Comparison of ENCODE assay signal across 8 cellular contexts in genomic region chr1:159010398-159010797, GRCh38. TPM values are rescaled to one million over a fixed set of nuclear protein-coding genes. Genes with fewer than 3 reads are reported as not detected.
DNase-seq lines count a peak whose midpoint lies in the region; ATAC-seq and TF ChIP-seq lines count a peak whose summit lies in the region.

No MANE protein-coding gene starts in this region.

- H3K27ac ChIP-seq in mesenchymal stem cell (ENCODE audit: low read length, poor library complexity, severe bottlenecking) (peak overlapping the region; percentile 87), transverse colon (peak overlapping the region; percentile 87 to 90 (median 88))

- H3K14ac ChIP-seq in mesenchymal stem cell (ENCODE audit: low read length in 2 of 2) = no peak overlapping the region

- H3K9me3 Mint-ChIP-seq in activated naive CD4-positive, alpha-beta T cell treated with anti-CD3 and anti-CD28 coated beads, Interleukin-2, amount 10 ng/mL, durations not matched to agents 7 days and 5 days = no peaks in the 10 kb centered on the region

- no peaks in the 10 kb centered on the region for H3K27me3 Mint-ChIP-seq in activated naive CD4-positive, alpha-beta T cell treated with anti-CD3 and anti-CD28 coated beads, Interleukin-2, amount 10 ng/mL, durations not matched to agents 7 days and 5 days

- H3K4me1 Mint-ChIP-seq in activated naive CD4-positive, alpha-beta T cell treated with anti-CD3 and anti-CD28 coated beads, Interleukin-2, amount 10 ng/mL, durations not matched to agents 7 days and 5 days = peaks cover 57% of the 10 kb centered on the region

- H3K9me3 ChIP-seq in mesenchymal stem cell (ENCODE audit: control insufficient read depth, low read length) (no peaks in the 10 kb centered on the region), transverse colon (no peaks in the 10 kb centered on the region)

- in situ Hi-C loops in astrocyte of the spinal cord (cut with HindIII; ENCODE audit: low sequenced_read_pairs) = no loop called here
- in situ Hi-C loops in transverse colon (cut with MboI; ENCODE audit: low pct_ligation_motif_present in 1 of 4, low pct_unique_long_range_greater_than_20kb in 1 of 4, low sequenced_read_pairs in 3 of 4) = no loop called here

- H2AFZ ChIP-seq in mesenchymal stem cell (ENCODE audit: low read depth, low read length) = no peak overlapping the region

- H3K4me2 ChIP-seq in mesenchymal stem cell (ENCODE audit: low read length, poor library complexity, severe bottlenecking) = peak overlapping the region; percentile 28

- no peak for TF ChIP-seq EP300 in transverse colon (IDR thresholded peaks at IDR 0.05; ENCODE audit: low read depth)

- H3K36me3 ChIP-seq in mesenchymal stem cell (ENCODE audit: control insufficient read depth in 1 of 2, insufficient read depth in 2 of 2, low read depth in 1 of 2, low read length in 2 of 2) (peaks cover 0 to 41% of the 10 kb centered on the region in 2 experiments), transverse colon (peaks cover 0 to 3% (median 0%) of the 10 kb centered on the region in 4 donors)

- no peak overlapping the region for H3K4ac ChIP-seq in mesenchymal stem cell (ENCODE audit: low read depth in 1 of 2, low read length in 2 of 2)

- H3K79me1 ChIP-seq in mesenchymal stem cell (replicated peaks; ENCODE audit: low read length, poor library complexity, severe bottlenecking) = peaks cover 9% of the 10 kb centered on the region

- H2BK12ac ChIP-seq in mesenchymal stem cell (ENCODE audit: low read length in 2 of 2) = no peak overlapping the region

- H3K4me1 ChIP-seq in mesenchymal stem cell (ENCODE audit: control insufficient read depth, insufficient read depth, low read depth, low read length) (peaks cover 5% of the 10 kb centered on the region), transverse colon (peaks cover 0 to 47% (median 5%) of the 10 kb centered on the region in 4 donors)

- no peak overlapping the region for H4K8ac ChIP-seq in mesenchymal stem cell (ENCODE audit: low read length)

- CTCF ChIA-PET in activated naive CD4-positive, alpha-beta T cell treated with anti-CD3 and anti-CD28 coated beads, Interleukin-2, amount 10 ng/mL, durations not matched to agents 7 days and 5 days (lab: Charles Lee) = no interaction called here

- 49% methylated on average over 5 of the region's 5 CpGs for WGBS in mesenchymal stem cell
- 26 to 29% methylated on average over 5 of the region's 5 CpGs for WGBS in transverse colon (ENCODE audit: low coverage in 1 of 2), 2 donors

- peak overlapping the region; percentile 73 for H3K4me3 ChIP-seq in astrocyte of the spinal cord (ENCODE audit: low read depth, low read length)
- peak overlapping the region in 1 of 2 experiments; percentile 86 for H3K4me3 ChIP-seq in mesenchymal stem cell (ENCODE audit: insufficient read depth in 1 of 2, low read depth in 1 of 2, low read length in 2 of 2)
- H3K4me3 ChIP-seq in transverse colon = peak overlapping the region; percentile 28 to 60 (median 42)

- peak overlapping the region; percentile 8 for H2BK5ac ChIP-seq in mesenchymal stem cell (ENCODE audit: low read depth, low read length, poor library complexity, severe bottlenecking)

- H2BK15ac ChIP-seq in mesenchymal stem cell (ENCODE audit: low read depth, poor library complexity, severe bottlenecking) = no peak overlapping the region

- no peak for ATAC-seq in HG02623 (IDR thresholded peaks at IDR 0.05; ENCODE audit: unreplicated experiment)
- no peak for ATAC-seq in GM21737 (IDR thresholded peaks at IDR 0.05; ENCODE audit: unreplicated experiment)

- no peak overlapping the region for H4K91ac ChIP-seq in mesenchymal stem cell (ENCODE audit: low read length)

- no peak overlapping the region for H2AK5ac ChIP-seq in mesenchymal stem cell (ENCODE audit: low read length, severe bottlenecking)

- no peak overlapping the region for H3K23ac ChIP-seq in mesenchymal stem cell (ENCODE audit: low read length in 2 of 2)

- no peak overlapping the region for H2BK120ac ChIP-seq in mesenchymal stem cell (ENCODE audit: low read depth, low read length)

- no peak for TF ChIP-seq CTCF in astrocyte of the spinal cord (IDR thresholded peaks at IDR 0.05; ENCODE audit: low read depth, low read length)
- TF ChIP-seq CTCF in transverse colon (IDR thresholded peaks at IDR 0.05) = no peak

- peak overlapping the region; percentile 99 for H3K9ac ChIP-seq in mesenchymal stem cell (ENCODE audit: low read length)

- H3K4me3 Mint-ChIP-seq in activated naive CD4-positive, alpha-beta T cell treated with anti-CD3 and anti-CD28 coated beads, Interleukin-2, amount 10 ng/mL, durations not matched to agents 7 days and 5 days = peak overlapping the region; percentile 94

- TF ChIP-seq POLR2A in transverse colon (IDR thresholded peaks at IDR 0.05) = no peak

- H3K36me3 Mint-ChIP-seq in activated naive CD4-positive, alpha-beta T cell treated with anti-CD3 and anti-CD28 coated beads, Interleukin-2, amount 10 ng/mL, durations not matched to agents 7 days and 5 days = peaks cover 50% of the 10 kb centered on the region

- H3K18ac ChIP-seq in mesenchymal stem cell (ENCODE audit: low read depth in 1 of 2, low read length in 2 of 2) = no peak overlapping the region

- intact Hi-C loops in transverse colon (cut with DNase I; ENCODE audit: low total_unique reads) = no loop called here

- H3K27me3 ChIP-seq in mesenchymal stem cell (ENCODE audit: control insufficient read depth in 1 of 2, insufficient read depth in 1 of 2, low read length in 2 of 2) (no peaks in the 10 kb centered on the region), transverse colon (no peaks in the 10 kb centered on the region)

- DNase-seq in activated naive CD4-positive, alpha-beta T cell treated with anti-CD3 and anti-CD28 coated beads, Interleukin-2, amount 10 ng/mL, durations not matched to agents 7 days and 5 days = no peak
- DNase-seq in activated naive CD4-positive, alpha-beta T cell treated with anti-CD3 and anti-CD28 coated beads, Interleukin-2, amount 50 U/mL, for 16 hours = no peak
- DNase-seq in astrocyte of the spinal cord (ENCODE audit: low read depth, low spot score) = no peak
- DNase-seq in mesenchymal stem cell = no peak
- no peak for DNase-seq in transverse colon
- DNase-seq in DMS153 treated with DMSO at 0.1 percent for 48 hours (lab: John Stamatoyannopoulos, UW; ENCODE audit: unreplicated experiment) = no peak

- peak overlapping the region; percentile 99 for H3K27ac Mint-ChIP-seq in activated naive CD4-positive, alpha-beta T cell treated with anti-CD3 and anti-CD28 coated beads, Interleukin-2, amount 10 ng/mL, durations not matched to agents 7 days and 5 days

RNA-seq across cellular contexts. Expression of gene IFI16, which starts 0.7 kb away (rescaled TPM):
- polyA plus RNA-seq in mesenchymal stem cell (2013, experiment 1 of 2) = 194 TPM
- 191 TPM for polyA plus RNA-seq in mesenchymal stem cell (2013, experiment 2 of 2)
- total RNA-seq in transverse colon = 10 to 100 TPM; 11.1 to 36.5 (median 17.9) TPM
